In the genomic region with DNA sequence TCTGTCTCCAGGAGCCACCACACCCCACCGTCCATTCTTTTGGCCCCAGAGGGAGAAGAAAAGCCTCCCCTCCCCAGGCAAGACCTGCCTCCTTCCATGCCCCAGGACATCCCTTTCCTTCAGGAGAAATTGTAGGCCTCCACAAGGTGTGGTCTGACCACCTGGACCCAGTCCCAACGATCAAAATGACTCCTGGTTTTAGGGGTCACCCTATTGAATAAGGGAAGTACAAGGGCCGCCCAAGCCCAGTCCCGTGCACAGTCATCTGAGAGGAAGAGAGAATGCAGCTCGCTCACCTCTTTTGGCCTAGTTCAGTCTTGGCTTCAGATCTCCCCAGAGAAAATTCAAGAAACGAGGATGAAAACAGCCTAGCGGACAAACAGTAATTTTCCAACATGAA, we compare ENCODE assay signal across 19 cellular contexts.
A peak's percentile ranks its signal among the peaks of the same experiment; 100 is the strongest.
DNase-seq lines count a peak whose midpoint lies in the region; ATAC-seq and TF ChIP-seq lines count a peak whose summit lies in the region.
"Had no signal": no experiment of that assay in that cellular context is flagged by ENCODE, and none has a peak within 500 bp of the region (broad histone marks: within the 10 kb centered on the region; RNA-seq: fewer than 3 reads in every experiment).

No MANE protein-coding gene starts in this region.

- peaks cover 36% of the 10 kb centered on the region for H3K4me1 Mint-ChIP-seq in dendritic cell treated with granulocyte-macrophage colony-stimulating factor and Interleukin-4, amounts not matched to agents 40 ng/mL and 50 ng/mL, for 4 days (ENCODE audit: low read depth)

- H3K4me3 ChIP-seq in uterus: no peak overlapping the region
- H3K4me3 ChIP-seq: A549 had no signal

- no peaks in the 10 kb centered on the region for H3K27me3 ChIP-seq in uterus

- ATAC-seq in GM21723 (IDR thresholded peaks at IDR 0.05; ENCODE audit: unreplicated experiment): no peak
- ATAC-seq: A549, HCT116, HepG2 had no signal

- no peak for TF ChIP-seq POLR2A in uterus (IDR thresholded peaks at IDR 0.05)

- no peak overlapping the region for H3K4me3 Mint-ChIP-seq in dendritic cell treated with granulocyte-macrophage colony-stimulating factor and Interleukin-4, amounts not matched to agents 40 ng/mL and 50 ng/mL, for 4 days
- H3K4me3 Mint-ChIP-seq: CD4-positive, alpha-beta T cell; HFFc6; IgD-negative memory B cell had no signal

- no peak for TF ChIP-seq CTCF in uterus (IDR thresholded peaks at IDR 0.05)

- peaks cover 41% of the 10 kb centered on the region for H3K27me3 Mint-ChIP-seq in dendritic cell treated with granulocyte-macrophage colony-stimulating factor and Interleukin-4, amounts not matched to agents 40 ng/mL and 50 ng/mL, for 4 days
- H3K27me3 Mint-ChIP-seq: CD4-positive, alpha-beta T cell; IgD-negative memory B cell had no signal

- peaks cover 0 to 4% of the 10 kb centered on the region in 2 donors for H3K9me3 ChIP-seq in uterus

- no peaks in the 10 kb centered on the region for H3K4me1 ChIP-seq in uterus

- intact Hi-C loops in dendritic cell treated with granulocyte-macrophage colony-stimulating factor and Interleukin-4, amounts not matched to agents 40 ng/mL and 50 ng/mL, for 4 days (cut with micrococcal nuclease): loop anchor here (5.0 kb wide), 2 partner anchors 37 to 372 kb away; no protein-coding TSS in a partner anchor
- intact Hi-C loops in posterior vena cava (cut with DNase I): no loop called here
- intact Hi-C loops in uterus (cut with DNase I; ENCODE audit: low total_unique reads): no loop called here

- H3K27ac ChIP-seq in uterus: no peak overlapping the region
- H3K27ac ChIP-seq: 22Rv1, C4-2B had no signal

- H3K36me3 ChIP-seq in uterus: no peaks in the 10 kb centered on the region

- DNase-seq in NOMO-1 treated with DMSO at 0.1 percent for 48 hours (lab: John Stamatoyannopoulos, UW; ENCODE audit: unreplicated experiment) (peak; percentile 11), NOMO-1 treated with dmso at 0.1 percent for 144 hours (lab: John Stamatoyannopoulos, UW; ENCODE audit: unreplicated experiment) (no peak), posterior vena cava (ENCODE audit: low spot score) (peak; percentile 60), dedifferentiated amniotic fluid mesenchymal stem cell (ENCODE audit: extremely low spot score) (no peak), uterus (no peak)
- DNase-seq: AML-193; Caco-2; CD4-positive, alpha-beta T cell; GOT3; H7; HFFc6 had no signal

- H3K36me3 Mint-ChIP-seq in dendritic cell treated with granulocyte-macrophage colony-stimulating factor and Interleukin-4, amounts not matched to agents 40 ng/mL and 50 ng/mL, for 4 days (ENCODE audit: low read depth): peaks cover 10% of the 10 kb centered on the region
- H3K36me3 Mint-ChIP-seq: IgD-negative memory B cell had no signal

- peaks cover 13% of the 10 kb centered on the region for H3K9me3 Mint-ChIP-seq in dendritic cell treated with granulocyte-macrophage colony-stimulating factor and Interleukin-4, amounts not matched to agents 40 ng/mL and 50 ng/mL, for 4 days

- H3K27ac Mint-ChIP-seq in dendritic cell treated with granulocyte-macrophage colony-stimulating factor and Interleukin-4, amounts not matched to agents 40 ng/mL and 50 ng/mL, for 4 days: peak overlapping the region; percentile 23
- H3K27ac Mint-ChIP-seq: CD4-positive, alpha-beta T cell; HFFc6; IgD-negative memory B cell had no signal

Comparison
In these comparisons a context has a peak if more than half of its experiments do, and no peak if none do; other contexts are left out.
1. DNase-seq: peak in NOMO-1 treated with DMSO at 0.1 percent for 48 hours (single experiment) and posterior vena cava (single experiment); none in NOMO-1 treated with dmso at 0.1 percent for 144 hours (single experiment), dedifferentiated amniotic fluid mesenchymal stem cell (single experiment) and uterus (0 of 2).